3 cellular contexts compared by ENCODE assay signal in the genomic region with DNA sequence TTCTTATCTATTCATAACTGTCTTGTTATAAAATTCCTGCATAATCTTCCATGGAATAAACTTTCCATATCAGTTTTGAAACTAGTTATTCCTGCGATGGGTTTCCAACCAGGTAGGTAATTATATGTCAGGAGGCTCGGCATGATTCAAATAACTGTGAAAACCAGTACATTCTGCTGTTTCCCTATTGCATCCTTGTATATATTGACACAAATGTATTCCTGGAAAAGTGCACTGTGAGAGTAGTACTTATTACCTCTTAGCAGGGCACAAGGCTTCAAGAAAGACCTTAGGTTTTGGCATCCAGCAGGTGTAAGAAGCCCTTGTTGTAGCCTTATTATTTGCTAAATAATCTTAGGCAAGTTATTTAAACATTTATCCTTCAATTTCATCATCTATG.
"Had no signal": no experiment of that assay in that cellular context is flagged by ENCODE, and none has a peak within 500 bp of the region (broad histone marks: within the 10 kb centered on the region; RNA-seq: fewer than 3 reads in every experiment).

No MANE protein-coding gene starts in this region.

- H3K4me3 ChIP-seq: GM12878 had no signal

- DNase-seq: GDM1, GF-D8 had no signal

- ATAC-seq: GM12878 had no signal
